Comparison of ENCODE assay signal across 22 cellular contexts in genomic region chr2:44997948-44998347, GRCh38. TPM values are rescaled to one million over a fixed set of nuclear protein-coding genes. Genes with fewer than 3 reads are reported as not detected.
"Had no signal": no experiment of that assay in that cellular context is flagged by ENCODE, and none has a peak within 500 bp of the region (broad histone marks: within the 10 kb centered on the region; RNA-seq: fewer than 3 reads in every experiment).

No MANE protein-coding gene starts in this region.

- FAIRE-seq: bronchial epithelial cell, endometrium had no signal

- H3K36me3 ChIP-seq: gastrocnemius medialis, heart right ventricle, upper lobe of left lung had no signal

- H3K9me3 Mint-ChIP-seq: activated CD4-positive, alpha-beta memory T cell treated with anti-CD3 and anti-CD28 coated beads, Interleukin-2, amount 10 ng/mL, durations not matched to agents 7 days and 5 days; activated naive CD8-positive, alpha-beta T cell treated with anti-CD3 and anti-CD28 coated beads for 36 hours; stimulated activated naive CD8-positive, alpha-beta T cell treated with anti-CD3 and anti-CD28 coated beads, Interleukin-15, Interleukin-2, amounts not matched to agents 100 ng/mL and 50 ng/mL, for 24 hours had no signal

- DNase-seq: activated CD4-positive, alpha-beta memory T cell treated with anti-CD3 and anti-CD28 coated beads, Interleukin-2, amount 10 ng/mL, durations not matched to agents 7 days and 5 days; activated CD4-positive, alpha-beta T cell treated with anti-CD3 and anti-CD28 coated beads for 1 hour; activated gamma-delta T cell; activated naive CD8-positive, alpha-beta T cell treated with anti-CD3 and anti-CD28 coated beads for 36 hours; activated T-cell treated with anti-CD3 and anti-CD28 coated beads, Interleukin-2, amount 50 U/mL, for 48 hours; aorta; dorsolateral prefrontal cortex; gastrocnemius medialis; heart right ventricle; stimulated activated CD4-positive, alpha-beta T cell treated with anti-CD3 and anti-CD28 coated beads, Interleukin-4, amount 100 ng/mL, for 1 hour; stimulated activated CD8-positive, alpha-beta memory T cell treated with anti-CD3 and anti-CD28 coated beads, Interleukin-4, amount 100 ng/mL, for 48 hours; upper lobe of left lung had no signal

- H3K27ac Mint-ChIP-seq: activated CD4-positive, alpha-beta memory T cell treated with anti-CD3 and anti-CD28 coated beads, Interleukin-2, amount 10 ng/mL, durations not matched to agents 7 days and 5 days; activated naive CD8-positive, alpha-beta T cell treated with anti-CD3 and anti-CD28 coated beads for 36 hours; stimulated activated naive CD8-positive, alpha-beta T cell treated with anti-CD3 and anti-CD28 coated beads, Interleukin-15, Interleukin-2, amounts not matched to agents 100 ng/mL and 50 ng/mL, for 24 hours had no signal

- H3K4me1 ChIP-seq: gastrocnemius medialis had no signal

- H3K9me3 ChIP-seq: gastrocnemius medialis, heart right ventricle, upper lobe of left lung had no signal

- ATAC-seq: esophagus mucosa, gastrocnemius medialis, heart right ventricle had no signal

- H3K36me3 Mint-ChIP-seq: activated naive CD8-positive, alpha-beta T cell treated with anti-CD3 and anti-CD28 coated beads for 36 hours had no signal

- H3K4me3 ChIP-seq: dorsolateral prefrontal cortex, gastrocnemius medialis, heart right ventricle, upper lobe of left lung had no signal

- H3K27ac ChIP-seq: dorsolateral prefrontal cortex, gastrocnemius medialis, heart right ventricle, upper lobe of left lung had no signal

- H3K4me3 Mint-ChIP-seq: activated CD4-positive, alpha-beta memory T cell treated with anti-CD3 and anti-CD28 coated beads, Interleukin-2, amount 10 ng/mL, durations not matched to agents 7 days and 5 days; activated naive CD8-positive, alpha-beta T cell treated with anti-CD3 and anti-CD28 coated beads for 36 hours; stimulated activated naive CD8-positive, alpha-beta T cell treated with anti-CD3 and anti-CD28 coated beads, Interleukin-15, Interleukin-2, amounts not matched to agents 100 ng/mL and 50 ng/mL, for 24 hours had no signal

RNA-seq across cellular contexts. Expression of gene SIX2, which starts 11.3 kb away (rescaled TPM):
- total RNA-seq: activated CD4-positive, alpha-beta memory T cell treated with anti-CD3 and anti-CD28 coated beads, Interleukin-2, amount 10 ng/mL, durations not matched to agents 7 days and 5 days; activated naive CD8-positive, alpha-beta T cell treated with anti-CD3 and anti-CD28 coated beads for 36 hours; liver; T-helper 2 cell treated with Interferon-gamma antibody and Interleukin-4, amounts not matched to agents 100 ng/mL and 5 ng/mL, for 36 hours had no signal
- polyA plus RNA-seq: liver had no signal

RNA-seq across cellular contexts. Expression of gene SIX3, which starts 56.4 kb away (rescaled TPM):
- total RNA-seq: activated naive CD8-positive, alpha-beta T cell treated with anti-CD3 and anti-CD28 coated beads for 36 hours; aorta; bronchial epithelial cell; chondrocyte; esophagus mucosa; gastrocnemius medialis; heart right ventricle; kidney epithelial cell; liver; mesenteric fat pad; osteoblast; upper lobe of left lung had no signal
- polyA plus RNA-seq: aorta, heart right ventricle, liver had no signal
